ENCODE assay signal across 26 cellular contexts in genomic region chr2:155190342-155190741, GRCh38.
A peak's percentile ranks its signal among the peaks of the same experiment; 100 is the strongest.
DNase-seq lines count a peak whose midpoint lies in the region; ATAC-seq and TF ChIP-seq lines count a peak whose summit lies in the region.
"Had no signal": no experiment of that assay in that cellular context is flagged by ENCODE, and none has a peak within 500 bp of the region (broad histone marks: within the 10 kb centered on the region; RNA-seq: fewer than 3 reads in every experiment).

No MANE protein-coding gene starts in this region.

- H3K27me3 ChIP-seq in Caco-2 (replicated peaks; ENCODE audit: control insufficient read depth, insufficient read depth, low read length) = no peaks in the 10 kb centered on the region
- H3K27me3 ChIP-seq: cardiac muscle cell, ovary, right lobe of liver, vagina had no signal

- no peak overlapping the region for H3K27ac Mint-ChIP-seq in Caco-2 (ENCODE audit: unreplicated experiment)
- H3K27ac Mint-ChIP-seq: activated T-cell treated with anti-CD3 and anti-CD28 coated beads, Interleukin-2, amount 50 U/mL, for 24 hours; dendritic cell treated with granulocyte-macrophage colony-stimulating factor and Interleukin-4, amounts not matched to agents 40 ng/mL and 50 ng/mL, for 4 days; naive B cell had no signal

- H3K27me3 Mint-ChIP-seq in Caco-2 (ENCODE audit: insufficient read depth, unreplicated experiment) = no peaks in the 10 kb centered on the region
- H3K27me3 Mint-ChIP-seq: activated T-cell treated with anti-CD3 and anti-CD28 coated beads, Interleukin-2, amount 50 U/mL, for 24 hours; dendritic cell treated with granulocyte-macrophage colony-stimulating factor and Interleukin-4, amounts not matched to agents 40 ng/mL and 50 ng/mL, for 4 days; naive B cell had no signal

- intact Hi-C loops in Caco-2 (cut with micrococcal nuclease; ENCODE audit: unreplicated experiment) = no loop called here

- H3K36me3 ChIP-seq in Caco-2 (ENCODE audit: control insufficient read depth, insufficient read depth, low read length) = no peaks in the 10 kb centered on the region
- H3K36me3 ChIP-seq: cardiac muscle cell, ovary, right lobe of liver, vagina had no signal

- H3K9me3 Mint-ChIP-seq in Caco-2 (ENCODE audit: unreplicated experiment) = no peaks in the 10 kb centered on the region
- H3K9me3 Mint-ChIP-seq: activated T-cell treated with anti-CD3 and anti-CD28 coated beads, Interleukin-2, amount 50 U/mL, for 24 hours had no signal

- no peaks in the 10 kb centered on the region for H3K4me1 Mint-ChIP-seq in Caco-2 (ENCODE audit: low read depth, unreplicated experiment)
- H3K4me1 Mint-ChIP-seq: naive B cell had no signal

- no peak overlapping the region for H3K4me3 Mint-ChIP-seq in Caco-2 (ENCODE audit: unreplicated experiment)
- H3K4me3 Mint-ChIP-seq: activated T-cell treated with anti-CD3 and anti-CD28 coated beads, Interleukin-2, amount 50 U/mL, for 24 hours; dendritic cell treated with granulocyte-macrophage colony-stimulating factor and Interleukin-4, amounts not matched to agents 40 ng/mL and 50 ng/mL, for 4 days; naive B cell had no signal

- peak; percentile 70 for ATAC-seq in GM18520 (IDR thresholded peaks at IDR 0.05; ENCODE audit: unreplicated experiment)
- ATAC-seq in HG03565 (IDR thresholded peaks at IDR 0.05; ENCODE audit: unreplicated experiment) = peak; percentile 53
- no peak for ATAC-seq in HG02973 (IDR thresholded peaks at IDR 0.05; ENCODE audit: unreplicated experiment)
- ATAC-seq in GM21717 (IDR thresholded peaks at IDR 0.05; ENCODE audit: unreplicated experiment) = no peak

- no peaks in the 10 kb centered on the region for H3K4me1 ChIP-seq in Caco-2
- H3K4me1 ChIP-seq: right lobe of liver, vagina had no signal

- BruUV-seq in Caco-2 (replicated peaks; lab: Mats Ljungman, UMichigan) = no TSS peak

- POLR2A ChIA-PET in Caco-2 (lab: Charles Lee) = no interaction called here

- CTCF ChIA-PET in Caco-2 (lab: Charles Lee) = no interaction called here

- DNase-seq in COR-L47 (lab: John Stamatoyannopoulos, UW) (peak; percentile 3), NCI-H526 treated with DMSO at 0.1 percent for 48 hours (lab: John Stamatoyannopoulos, UW) (peak; percentile 71), Caco-2 (no peak), amniotic stem cell (lab: John Stamatoyannopoulos, UW) (no peak)
- DNase-seq: activated CD4-positive, CD25-positive, alpha-beta regulatory T cell treated with anti-CD3 and anti-CD28 coated beads, Interleukin-2, amount 50 U/mL, for 72 hours; activated naive CD4-positive, alpha-beta T cell treated with Interleukin-2 at 50 U/mL for 16 hours; activated T-cell treated with anti-CD3 and anti-CD28 coated beads, Interleukin-2, amount 50 U/mL, for 24 hours; amygdala; C1 segment of cervical spinal cord; DMS79; glutamatergic neuron; Karpas-422; mesenchymal stem cell; naive B cell; ovary; right lobe of liver; RPMI8226; stimulated activated CD4-positive, alpha-beta T cell treated with anti-CD3 and anti-CD28 coated beads, Interleukin-15, amount 100 ng/mL, for 24 hours; substantia nigra had no signal

- H3K4me3 ChIP-seq in Caco-2 (ENCODE audit: low read depth, low read length) = no peak overlapping the region
- H3K4me3 ChIP-seq: cardiac muscle cell, ovary, right lobe of liver, vagina had no signal

- H3K9me3 ChIP-seq in Caco-2 = no peaks in the 10 kb centered on the region
- H3K9me3 ChIP-seq: ovary, right lobe of liver, vagina had no signal

- TF ChIP-seq CTCF in Caco-2 (IDR thresholded peaks at IDR 0.05; ENCODE audit: insufficient read depth in 1 of 2, low read depth in 1 of 2, low read length in 1 of 2, severe bottlenecking in 1 of 2, unreplicated experiment in 1 of 2) = no peak

- no peaks in the 10 kb centered on the region for H3K36me3 Mint-ChIP-seq in Caco-2 (ENCODE audit: insufficient read depth, unreplicated experiment)
- H3K36me3 Mint-ChIP-seq: naive B cell had no signal

Comparison
In these comparisons a context has a peak if more than half of its experiments do, and no peak if none do; other contexts are left out.
1. DNase-seq: peak in COR-L47 (single experiment) and NCI-H526 treated with DMSO at 0.1 percent for 48 hours (single experiment); none in Caco-2 (0 of 2) and amniotic stem cell (single experiment).
2. ATAC-seq: peak in GM18520 (single experiment) and HG03565 (single experiment); none in HG02973 (single experiment) and GM21717 (single experiment).